Comparison of ENCODE assay signal across 18 cellular contexts in the genomic region with DNA sequence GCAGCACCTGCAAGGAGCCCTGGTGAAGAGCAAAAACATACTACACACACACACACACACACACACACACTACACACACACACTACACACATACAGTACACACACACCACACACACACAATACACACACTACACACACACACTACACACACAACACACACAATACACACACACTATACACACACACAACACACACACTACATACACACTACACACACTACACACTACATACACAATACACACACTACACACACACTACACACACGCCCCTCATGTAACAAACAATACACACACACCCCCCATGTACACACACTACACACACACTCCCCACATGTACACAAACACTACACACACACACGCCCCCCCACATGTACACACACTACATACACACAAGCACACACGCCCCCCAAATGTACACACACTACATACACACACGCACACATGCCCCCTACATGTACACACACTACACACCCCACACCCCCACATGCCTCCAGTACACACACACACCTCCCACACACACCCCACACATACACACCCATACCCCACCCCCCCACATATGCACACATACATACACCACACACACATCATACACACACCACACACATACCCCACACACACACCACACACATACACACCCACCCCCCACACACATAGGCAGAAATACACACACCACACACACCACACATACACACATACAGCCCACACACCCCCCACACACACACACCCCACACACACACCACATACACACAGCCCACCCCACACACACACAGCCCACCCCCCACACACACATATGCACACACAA. TPM values are rescaled to one million over a fixed set of nuclear protein-coding genes. Genes with fewer than 3 reads are reported as not detected.
DNase-seq lines count a peak whose midpoint lies in the region; ATAC-seq and TF ChIP-seq lines count a peak whose summit lies in the region.
"Had no signal": no experiment of that assay in that cellular context is flagged by ENCODE, and none has a peak within 500 bp of the region (broad histone marks: within the 10 kb centered on the region; RNA-seq: fewer than 3 reads in every experiment).

No MANE protein-coding gene starts in this region.

- H4K5ac ChIP-seq in IMR-90 (ENCODE audit: low read depth, low read length): no peak overlapping the region

- TF ChIP-seq POLR2A in IMR-90 (IDR thresholded peaks at IDR 0.05; ENCODE audit: low read depth, low read length): no peak

- no peak for TF ChIP-seq RAD21 in IMR-90 (IDR thresholded peaks at IDR 0.05; ENCODE audit: low read length)

- H3K4me3 ChIP-seq in IMR-90 (ENCODE audit: insufficient read depth, low read depth, low read length): no peak overlapping the region
- H3K4me3 ChIP-seq: BLaER1 treated with 17β-estradiol and CSF1 and Interleukin-3, amounts not matched to agents 10 nM and 100 nM had no signal

- H2AK9ac ChIP-seq in IMR-90 (replicated peaks; ENCODE audit: low read depth, low read length, poor library complexity): no peak overlapping the region

- H3K4me1 ChIP-seq in IMR-90 (ENCODE audit: control insufficient read depth, insufficient read depth, low read length): peaks cover 7% of the 10 kb centered on the region

- peaks cover 6% of the 10 kb centered on the region; the same call in 1 of the 2 replicates for H3K9me1 ChIP-seq in IMR-90 (ENCODE audit: insufficient read depth, low read length)

- H3K4me3 Mint-ChIP-seq in activated naive CD4-positive, alpha-beta T cell treated with anti-CD3 and anti-CD28 coated beads, Interleukin-2, amount 50 U/mL, for 24 hours: no peak overlapping the region
- no peak overlapping the region for H3K4me3 Mint-ChIP-seq in stimulated activated effector memory CD8-positive, alpha-beta T cell treated with anti-CD3 and anti-CD28 coated beads, Interleukin-12 subunit alpha, Interleukin-12 subunit beta, amount 100 ng/mL, for 72 hours
- no peak overlapping the region for H3K4me3 Mint-ChIP-seq in CD14-positive monocyte

- H3K79me1 ChIP-seq in IMR-90 (ENCODE audit: low read depth in 1 of 2, low read length in 2 of 2): no peaks in the 10 kb centered on the region

- peak overlapping the region; percentile 32 for H3K27ac Mint-ChIP-seq in activated naive CD4-positive, alpha-beta T cell treated with anti-CD3 and anti-CD28 coated beads, Interleukin-2, amount 50 U/mL, for 24 hours
- H3K27ac Mint-ChIP-seq in activated naive CD4-positive, alpha-beta T cell treated with anti-CD3 and anti-CD28 coated beads, Interleukin-2, amount 50 U/mL, for 72 hours: no peak overlapping the region
- H3K27ac Mint-ChIP-seq in stimulated activated effector memory CD8-positive, alpha-beta T cell treated with anti-CD3 and anti-CD28 coated beads, Interleukin-12 subunit alpha, Interleukin-12 subunit beta, amount 100 ng/mL, for 72 hours: no peak overlapping the region
- H3K27ac Mint-ChIP-seq in CD14-positive monocyte: peak overlapping the region in 3 of 7 donors; percentile 20 to 82 (median 28)

- in situ Hi-C loops in IMR-90 (cut with MboI; ENCODE audit: low sequenced_read_pairs): loop anchor here (10.0 kb wide), 1 partner anchor 65 kb away; a partner anchor contains a TSS

- no peaks in the 10 kb centered on the region for H3K36me3 ChIP-seq in IMR-90 (ENCODE audit: control insufficient read depth, insufficient read depth, low read length)

- no peak overlapping the region; the same call in 1 of the 2 replicates for H3K4ac ChIP-seq in IMR-90 (ENCODE audit: low read depth, low read length)

- H4K20me1 ChIP-seq in IMR-90 (ENCODE audit: insufficient read depth, low read length): no peaks in the 10 kb centered on the region

- H3K9me3 Mint-ChIP-seq in activated naive CD4-positive, alpha-beta T cell treated with anti-CD3 and anti-CD28 coated beads, Interleukin-2, amount 50 U/mL, for 24 hours: no peaks in the 10 kb centered on the region
- no peaks in the 10 kb centered on the region for H3K9me3 Mint-ChIP-seq in activated naive CD4-positive, alpha-beta T cell treated with anti-CD3 and anti-CD28 coated beads, Interleukin-2, amount 50 U/mL, for 72 hours
- H3K9me3 Mint-ChIP-seq in stimulated activated effector memory CD8-positive, alpha-beta T cell treated with anti-CD3 and anti-CD28 coated beads, Interleukin-12 subunit alpha, Interleukin-12 subunit beta, amount 100 ng/mL, for 72 hours: no peaks in the 10 kb centered on the region
- H3K9me3 Mint-ChIP-seq in CD14-positive monocyte: peaks cover 0 to 9% (median 0%) of the 10 kb centered on the region in 7 donors

- dilution Hi-C loops in IMR-90 (cut with HindIII; ENCODE audit: low sequenced_read_pairs, unreplicated experiment): no loop called here

- H3K4me2 ChIP-seq in IMR-90 (ENCODE audit: low read depth, low read length): no peak overlapping the region

- no peaks in the 10 kb centered on the region for H3K4me1 Mint-ChIP-seq in activated naive CD4-positive, alpha-beta T cell treated with anti-CD3 and anti-CD28 coated beads, Interleukin-2, amount 50 U/mL, for 24 hours
- H3K4me1 Mint-ChIP-seq in stimulated activated effector memory CD8-positive, alpha-beta T cell treated with anti-CD3 and anti-CD28 coated beads, Interleukin-12 subunit alpha, Interleukin-12 subunit beta, amount 100 ng/mL, for 72 hours: no peaks in the 10 kb centered on the region
- peaks cover 43% of the 10 kb centered on the region for H3K4me1 Mint-ChIP-seq in CD14-positive monocyte

- DNase-seq in activated naive CD4-positive, alpha-beta T cell treated with anti-CD3 and anti-CD28 coated beads, Interleukin-2, amount 50 U/mL, for 72 hours (ENCODE audit: low spot score in 2 of 2): no peak
- DNase-seq in IMR-90: no peak
- DNase-seq in stimulated activated effector memory CD8-positive, alpha-beta T cell treated with anti-CD3 and anti-CD28 coated beads, Interleukin-12 subunit alpha, Interleukin-12 subunit beta, amount 100 ng/mL, for 72 hours (ENCODE audit: low spot score in 2 of 2): no peak
- DNase-seq in Ammon's horn (ENCODE audit: low spot score): no peak
- no peak for DNase-seq in activated T-cell treated with anti-CD3 and anti-CD28 coated beads for 4 hours
- no peak for DNase-seq in CD14-positive monocyte (ENCODE audit: low spot score)
- DNase-seq: 8988T, GF-D8, NCI-H1436 treated with DMSO at 0.1 percent for 48 hours, NCI-H2107, NCI-H2227 treated with DMSO at 0.1 percent for 48 hours, NCI-H524, SHP77 treated with DMSO at 0.1 percent for 48 hours had no signal

- H3K14ac ChIP-seq in IMR-90 (replicated peaks; ENCODE audit: low read depth, low read length): no peak overlapping the region

- H3K56ac ChIP-seq in IMR-90 (ENCODE audit: extremely low read depth, insufficient read depth, low read length): no peak overlapping the region

- H3K9ac ChIP-seq in IMR-90 (ENCODE audit: low read depth, low read length): no peak overlapping the region
- H3K9ac ChIP-seq: BLaER1 treated with 17β-estradiol and CSF1 and Interleukin-3, amounts not matched to agents 10 nM and 100 nM had no signal

- TF ChIP-seq CTCF in IMR-90 (conservative IDR thresholded peaks at IDR 0.05; ENCODE audit: low read depth, low read length) (no peak), CD14-positive monocyte (IDR thresholded peaks at IDR 0.05) (no peak)

- H3K27me3 Mint-ChIP-seq in activated naive CD4-positive, alpha-beta T cell treated with anti-CD3 and anti-CD28 coated beads, Interleukin-2, amount 50 U/mL, for 24 hours: no peaks in the 10 kb centered on the region
- no peaks in the 10 kb centered on the region for H3K27me3 Mint-ChIP-seq in CD14-positive monocyte (ENCODE audit: low read depth in 3 of 3)

- CTCF ChIA-PET in IMR-90 (lab: Yijun Ruan, JAX): no interaction called here

- POLR2A ChIA-PET in IMR-90 (lab: Charles Lee; ENCODE audit: unreplicated experiment): no interaction called here

- no TSS peak for BruUV-seq in IMR-90 (replicated peaks; lab: Mats Ljungman, UMichigan)

- no peak overlapping the region for H4K91ac ChIP-seq in IMR-90 (ENCODE audit: insufficient read depth, low read depth, low read length)

- no peaks in the 10 kb centered on the region for H3K27me3 ChIP-seq in IMR-90 (ENCODE audit: control insufficient read depth, insufficient read depth, low read length)
- H3K27me3 ChIP-seq: BLaER1 treated with 17β-estradiol and CSF1 and Interleukin-3, amounts not matched to agents 10 nM and 100 nM had no signal

- H3K27ac ChIP-seq in IMR-90 (ENCODE audit: insufficient read depth, low read length): no peak overlapping the region
- H3K27ac ChIP-seq: BLaER1 treated with 17β-estradiol and CSF1 and Interleukin-3, amounts not matched to agents 10 nM and 100 nM had no signal

- no peaks in the 10 kb centered on the region for H3K36me3 Mint-ChIP-seq in activated naive CD4-positive, alpha-beta T cell treated with anti-CD3 and anti-CD28 coated beads, Interleukin-2, amount 50 U/mL, for 24 hours
- H3K36me3 Mint-ChIP-seq in activated naive CD4-positive, alpha-beta T cell treated with anti-CD3 and anti-CD28 coated beads, Interleukin-2, amount 50 U/mL, for 72 hours: no peaks in the 10 kb centered on the region
- H3K36me3 Mint-ChIP-seq in stimulated activated effector memory CD8-positive, alpha-beta T cell treated with anti-CD3 and anti-CD28 coated beads, Interleukin-12 subunit alpha, Interleukin-12 subunit beta, amount 100 ng/mL, for 72 hours: no peaks in the 10 kb centered on the region
- peaks cover 0 to 10% of the 10 kb centered on the region in 2 donors for H3K36me3 Mint-ChIP-seq in CD14-positive monocyte

- no peak overlapping the region for H4K8ac ChIP-seq in IMR-90 (ENCODE audit: low read depth in 2 of 2, low read length in 2 of 2)

- peak overlapping the region; percentile 85 for H2AK5ac ChIP-seq in IMR-90 (ENCODE audit: low read depth, low read length)

- intact Hi-C loops in IMR-90 (cut with micrococcal nuclease): no loop called here
- intact Hi-C loops in CD14-positive monocyte (cut with micrococcal nuclease): loop anchor here in 1 of 2 donors (5.0 kb wide), 1 partner anchor 37 kb away; no protein-coding TSS in a partner anchor

- WGBS in IMR-90 (ENCODE audit: extremely low coverage in 2 of 2, insufficient read length in 1 of 2), 2 experiments: 57% methylated on average over 1 of the region's 4 CpGs; no CpG with 5 or more reads in 1 of the 2 experiments

- peak overlapping the region; percentile 86 for H2BK5ac ChIP-seq in IMR-90 (ENCODE audit: low read depth, low read length, poor library complexity, severe bottlenecking)

- no peak overlapping the region for H2BK20ac ChIP-seq in IMR-90 (ENCODE audit: low read depth, low read length)

- peak overlapping the region; percentile 80; the same call in 2 of the 3 replicates for H2BK15ac ChIP-seq in IMR-90 (ENCODE audit: low read depth, low read length)

- H3K23ac ChIP-seq in IMR-90 (ENCODE audit: low read depth, low read length): no peak overlapping the region

- H2AFZ ChIP-seq in IMR-90 (replicated peaks; ENCODE audit: low read length, poor library complexity): peak overlapping the region; percentile 32

- no peaks in the 10 kb centered on the region for H3K9me3 ChIP-seq in IMR-90 (ENCODE audit: control insufficient read depth, insufficient read depth, low read length)
- H3K9me3 ChIP-seq: BLaER1 treated with 17β-estradiol and CSF1 and Interleukin-3, amounts not matched to agents 10 nM and 100 nM had no signal

- no peak for ATAC-seq in activated naive CD4-positive, alpha-beta T cell treated with anti-CD3 and anti-CD28 coated beads, Interleukin-2, amount 50 U/mL, for 72 hours
- no peak for ATAC-seq in IMR-90 (ENCODE audit: low read depth)
- peak; percentile 30 for ATAC-seq in esophagus mucosa
- peak; percentile 11 for ATAC-seq in stimulated activated effector memory CD8-positive, alpha-beta T cell treated with anti-CD3 and anti-CD28 coated beads, Interleukin-12 subunit alpha, Interleukin-12 subunit beta, amount 100 ng/mL, for 72 hours

- no peak overlapping the region for H2BK120ac ChIP-seq in IMR-90 (ENCODE audit: low read depth, low read length)

- no peak overlapping the region for H3K18ac ChIP-seq in IMR-90 (ENCODE audit: low read depth, low read length)

RNA-seq across cellular contexts. Expression of a gene that starts 9.3 kb away (rescaled TPM):
- not detected for total RNA-seq in activated naive CD4-positive, alpha-beta T cell treated with anti-CD3 and anti-CD28 coated beads, Interleukin-2, amount 50 U/mL, for 72 hours
- total RNA-seq in IMR-90 (2012; rRNA removed) (0.18 TPM in 1 of 2 replicates, not detected in the other), esophagus mucosa (5.9 TPM)
- polyA plus RNA-seq in IMR-90 (2012; rRNA removed) (0.03 TPM in 1 of 2 replicates, not detected in the other), CD14-positive monocyte (1 to 10 TPM in 1 of 2 donors, under 1 TPM in 1; 0.75 to 1.3 TPM)
- 0.05 TPM in 1 of 2 replicates, not detected in the other for polyA plus RNA-seq in IMR-90 (2012; cell fraction: cytosol; rRNA removed)
- 0.34 and 0.55 TPM in 2 replicates for polyA plus RNA-seq in IMR-90 (2012; cell fraction: nucleus; rRNA removed; ENCODE audit: low replicate concordance)
- total RNA-seq: Daoy, HT-29 had no signal

RNA-seq across cellular contexts. Expression of a gene that starts 33.9 kb away (rescaled TPM):
- total RNA-seq in activated naive CD4-positive, alpha-beta T cell treated with anti-CD3 and anti-CD28 coated beads, Interleukin-2, amount 50 U/mL, for 72 hours: not detected
- not detected in 2 replicates for total RNA-seq in IMR-90 (2012; rRNA removed)
- not detected in 2 replicates for polyA plus RNA-seq in IMR-90 (2012; rRNA removed)
- polyA plus RNA-seq in IMR-90 (2012; cell fraction: cytosol; rRNA removed): not detected in 2 replicates
- not detected in 2 replicates for polyA plus RNA-seq in IMR-90 (2012; cell fraction: nucleus; rRNA removed; ENCODE audit: low replicate concordance)
- not detected for total RNA-seq in esophagus mucosa
- not detected for polyA plus RNA-seq in CD14-positive monocyte
- total RNA-seq: Daoy, HT-29 had no signal

Comparison
In these comparisons a context has a peak if more than half of its experiments do, and no peak if none do; other contexts are left out.
1. ATAC-seq: peak in esophagus mucosa (single experiment) and stimulated activated effector memory CD8-positive, alpha-beta T cell treated with anti-CD3 and anti-CD28 coated beads, Interleukin-12 subunit alpha, Interleukin-12 subunit beta, amount 100 ng/mL, for 72 hours (single experiment); none in activated naive CD4-positive, alpha-beta T cell treated with anti-CD3 and anti-CD28 coated beads, Interleukin-2, amount 50 U/mL, for 72 hours (0 of 2) and IMR-90 (single experiment).